Comparison of ENCODE assay signal across 23 cellular contexts in genomic region chr4:8275511-8275910, GRCh38. TPM values are rescaled to one million over a fixed set of nuclear protein-coding genes. Genes with fewer than 3 reads are reported as not detected.
DNase-seq lines count a peak whose midpoint lies in the region; ATAC-seq, FAIRE-seq and TF ChIP-seq lines count a peak whose summit lies in the region.
"Had no signal": no experiment of that assay in that cellular context is flagged by ENCODE, and none has a peak within 500 bp of the region (broad histone marks: within the 10 kb centered on the region; RNA-seq: fewer than 3 reads in every experiment).

No MANE protein-coding gene starts in this region.

- H2BK15ac ChIP-seq in IMR-90 (ENCODE audit: low read depth, low read length) (peak overlapping the region; percentile 65; the same call in 1 of the 3 replicates), H1 (ENCODE audit: low read length) (no peak overlapping the region)

- H3K9me3 Mint-ChIP-seq in mesothelial cell of epicardium, result no peaks in the 10 kb centered on the region
- H3K9me3 Mint-ChIP-seq: activated CD4-positive, alpha-beta T cell treated with anti-CD3 and anti-CD28 coated beads, Interleukin-2, amount 10 ng/mL, durations not matched to agents 7 days and 5 days; CD8-positive, alpha-beta T cell; endodermal cell; IgD-negative memory B cell; natural killer cell; stimulated activated naive B cell treated with anti-CD40 and anti-IgM and Interleukin-4, amounts not matched to agents 10 μg/mL and 1 μg/mL and 100 μg/mL, for 72 hours had no signal

- H3K4ac ChIP-seq in IMR-90 (ENCODE audit: low read depth, low read length) (peak overlapping the region; percentile 59), H1 (replicated peaks; ENCODE audit: insufficient read length, low read depth, low read length) (no peak overlapping the region)

- no peak overlapping the region; the same call in 1 of the 2 replicates for H3K18ac ChIP-seq in IMR-90 (ENCODE audit: low read depth, low read length)
- no peak overlapping the region for H3K18ac ChIP-seq in H1 (ENCODE audit: extremely low read depth, low read length)

- H4K91ac ChIP-seq in IMR-90 (ENCODE audit: insufficient read depth, low read depth, low read length) (peak overlapping the region; percentile 73), H1 (replicated peaks; ENCODE audit: insufficient read length, low read length) (no peak overlapping the region)

- H2BK5ac ChIP-seq in IMR-90 (ENCODE audit: low read depth, low read length, poor library complexity, severe bottlenecking) (no peak overlapping the region), H1 (ENCODE audit: low read depth, low read length) (peak overlapping the region; percentile 12; the same call in 1 of the 2 replicates)

- H3K9ac ChIP-seq in IMR-90 (ENCODE audit: low read depth, low read length) (no peak overlapping the region), H1 (replicated peaks in 1 of 4; ENCODE audit: extremely low read depth in 1 of 4, low read depth in 3 of 4, low read length in 3 of 4) (no peak overlapping the region), skeletal muscle tissue (ENCODE audit: low read depth in 1 of 3, low read length in 3 of 3) (peak overlapping the region in 1 of 3 donors; percentile 70)

- H3K9me1 ChIP-seq in IMR-90 (ENCODE audit: insufficient read depth, low read length), result peaks cover 9% of the 10 kb centered on the region

- H3K4me3 Mint-ChIP-seq in mesothelial cell of epicardium, result no peak overlapping the region
- H3K4me3 Mint-ChIP-seq: activated CD4-positive, alpha-beta T cell treated with anti-CD3 and anti-CD28 coated beads, Interleukin-2, amount 10 ng/mL, durations not matched to agents 7 days and 5 days; CD8-positive, alpha-beta T cell; endodermal cell; natural killer cell; stimulated activated naive B cell treated with anti-CD40 and anti-IgM and Interleukin-4, amounts not matched to agents 10 μg/mL and 1 μg/mL and 100 μg/mL, for 72 hours had no signal

- BruUV-seq in IMR-90 (replicated peaks; lab: Mats Ljungman, UMichigan), result no TSS peak

- H3K4me1 ChIP-seq in IMR-90 (ENCODE audit: control insufficient read depth, insufficient read depth, low read length), result peaks cover 41% of the 10 kb centered on the region
- H3K4me1 ChIP-seq in H1 (replicated peaks in 1 of 4; ENCODE audit: control insufficient read depth in 3 of 4, insufficient read depth in 4 of 4, low read length in 3 of 4), result no peaks in the 10 kb centered on the region; a peak in 1 of 7 replicates
- peaks cover 45 to 51% (median 49%) of the 10 kb centered on the region in 3 donors for H3K4me1 ChIP-seq in skeletal muscle tissue (ENCODE audit: control insufficient read depth in 3 of 3, insufficient read depth in 3 of 3, low read length in 3 of 3)
- peaks cover 25% of the 10 kb centered on the region for H3K4me1 ChIP-seq in testis

- H3K27ac Mint-ChIP-seq in mesothelial cell of epicardium, result peak overlapping the region; percentile 82
- H3K27ac Mint-ChIP-seq: activated CD4-positive, alpha-beta T cell treated with anti-CD3 and anti-CD28 coated beads, Interleukin-2, amount 10 ng/mL, durations not matched to agents 7 days and 5 days; CD8-positive, alpha-beta T cell; endodermal cell; natural killer cell; stimulated activated naive B cell treated with anti-CD40 and anti-IgM and Interleukin-4, amounts not matched to agents 10 μg/mL and 1 μg/mL and 100 μg/mL, for 72 hours had no signal

- H4K20me1 ChIP-seq in IMR-90 (ENCODE audit: insufficient read depth, low read length), result peaks cover 7% of the 10 kb centered on the region
- peaks cover 0 to 1% of the 10 kb centered on the region in 2 experiments for H4K20me1 ChIP-seq in H1 (replicated peaks in 1 of 2; ENCODE audit: control insufficient read depth in 1 of 2, insufficient read depth in 2 of 2, low read length in 2 of 2)

- no peak overlapping the region for H3K4me3 ChIP-seq in IMR-90 (ENCODE audit: insufficient read depth, low read depth, low read length)
- H3K4me3 ChIP-seq in H1 (ENCODE audit: extremely low read depth in 1 of 4, insufficient read depth in 2 of 4, low read depth in 3 of 4, low read length in 4 of 4), result no peak overlapping the region
- peak overlapping the region in 2 of 3 donors; percentile 30 to 52 for H3K4me3 ChIP-seq in skeletal muscle tissue (ENCODE audit: low read length in 3 of 3)
- H3K4me3 ChIP-seq in testis, result no peak overlapping the region
- H3K4me3 ChIP-seq: prostate gland, thoracic aorta had no signal

- TF ChIP-seq POLR2A in IMR-90 (IDR thresholded peaks at IDR 0.05; ENCODE audit: low read depth, low read length) (no peak), H1 (IDR thresholded peaks at IDR 0.05; ENCODE audit: control extremely low read depth in 1 of 2, low read depth in 2 of 2, low read length in 2 of 2) (no peak), testis (IDR thresholded peaks at IDR 0.05) (no peak)

- intact Hi-C loops in IMR-90 (cut with micrococcal nuclease), result loop anchor here (1.0 to 5.0 kb wide), 2 partner anchors 77 to 128 kb away; no protein-coding TSS in a partner anchor
- intact Hi-C loops in testis (cut with DNase I; ENCODE audit: low total_unique reads), result no loop called here

- peaks cover 45% of the 10 kb centered on the region for H3K4me1 Mint-ChIP-seq in mesothelial cell of epicardium
- H3K4me1 Mint-ChIP-seq: activated CD4-positive, alpha-beta T cell treated with anti-CD3 and anti-CD28 coated beads, Interleukin-2, amount 10 ng/mL, durations not matched to agents 7 days and 5 days; endodermal cell; IgD-negative memory B cell had no signal

- H2AFZ ChIP-seq in IMR-90 (replicated peaks; ENCODE audit: low read length, poor library complexity) (peak overlapping the region; percentile 47), H1 (ENCODE audit: low read length) (no peak overlapping the region)

- peak overlapping the region; percentile 90 for H2AK9ac ChIP-seq in IMR-90 (replicated peaks; ENCODE audit: low read depth, low read length, poor library complexity)

- H3K27me3 ChIP-seq in IMR-90 (ENCODE audit: control insufficient read depth, insufficient read depth, low read length) (peaks cover 4% of the 10 kb centered on the region), H1 (replicated peaks in 1 of 4; ENCODE audit: control insufficient read depth in 3 of 4, extremely low read depth in 1 of 4, insufficient read depth in 3 of 4, low read length in 3 of 4) (peaks cover 5 to 13% (median 10%) of the 10 kb centered on the region in 4 experiments; a peak in 6 of 7 replicates), skeletal muscle tissue (ENCODE audit: control insufficient read depth in 3 of 3, insufficient read depth in 3 of 3, low read length in 3 of 3) (peaks cover 0 to 5% (median 0%) of the 10 kb centered on the region in 3 donors), testis (no peaks in the 10 kb centered on the region)

- TF ChIP-seq RAD21 in IMR-90 (IDR thresholded peaks at IDR 0.05; ENCODE audit: low read length) (no peak), H1 (IDR thresholded peaks at IDR 0.05 in 1 of 2, conservative IDR thresholded peaks at IDR 0.05 in 1 of 2; ENCODE audit: low read depth in 2 of 2, low read length in 2 of 2) (no peak)

- DNase-seq in IMR-90 (no peak), H1 (ENCODE audit: low read depth in 1 of 2, low spot score in 2 of 2) (no peak), mesothelial cell of epicardium (ENCODE audit: low spot score in 2 of 2, unreplicated experiment in 2 of 2) (no peak), GM19240 (ENCODE audit: insufficient read length, low spot score) (no peak), testis (no peak), NCI-H510A (lab: John Stamatoyannopoulos, UW) (no peak)
- DNase-seq: activated CD4-positive, alpha-beta T cell treated with anti-CD3 and anti-CD28 coated beads, Interleukin-2, amount 10 ng/mL, durations not matched to agents 7 days and 5 days; activated naive CD4-positive, alpha-beta T cell treated with anti-CD3 and anti-CD28 coated beads, Interleukin-2, amount 50 U/mL, for 16 hours; CD8-positive, alpha-beta T cell; GDM1; natural killer cell; NCI-H2029; NCI-H226; NCI-H774; OCI-M1; stimulated activated CD4-positive, alpha-beta T cell treated with anti-CD3 and anti-CD28 coated beads, Interleukin-2, amount 100 ng/mL, for 48 hours; stimulated activated naive B cell treated with anti-CD40 and anti-IgM and Interleukin-4, amounts not matched to agents 10 μg/mL and 1 μg/mL and 100 μg/mL, for 72 hours; T-helper 9 cell had no signal

- H3K27ac ChIP-seq in IMR-90 (ENCODE audit: insufficient read depth, low read length) (peak overlapping the region; percentile 36; the same call in 1 of the 2 replicates), H1 (ENCODE audit: low read depth, low read length) (no peak overlapping the region), skeletal muscle tissue (ENCODE audit: low read depth, low read length) (no peak overlapping the region), testis (no peak overlapping the region)

- no peak for ATAC-seq in IMR-90 (ENCODE audit: low read depth)
- ATAC-seq: CD8-positive, alpha-beta T cell; natural killer cell; stimulated activated naive B cell treated with anti-CD40 and anti-IgM and Interleukin-4, amounts not matched to agents 10 μg/mL and 1 μg/mL and 100 μg/mL, for 72 hours had no signal

- H3K79me1 ChIP-seq in IMR-90 (ENCODE audit: low read depth in 1 of 2, low read length in 2 of 2) (peaks cover 4 to 42% of the 10 kb centered on the region in 2 experiments; a peak in 3 of 4 replicates), H1 (ENCODE audit: low read depth, low read length) (no peaks in the 10 kb centered on the region)

- H2BK20ac ChIP-seq in IMR-90 (ENCODE audit: low read depth, low read length) (peak overlapping the region; percentile 60; the same call in 1 of the 2 replicates), H1 (ENCODE audit: low read length) (no peak overlapping the region)

- H2BK120ac ChIP-seq in IMR-90 (ENCODE audit: low read depth, low read length) (peak overlapping the region; percentile 74), H1 (replicated peaks; ENCODE audit: low read depth, low read length) (no peak overlapping the region)

- CTCF ChIA-PET in IMR-90 (lab: Yijun Ruan, JAX) (interaction anchor here (0.6 to 2.6 kb wide), 10 partner anchors 9 to 128 kb away, joined by 3 to 10 read pairs (median 4); no protein-coding TSS in a partner anchor), H1 (lab: Charles Lee; ENCODE audit: partially characterized antibody) (interaction anchor here (0.7 to 4.3 kb wide), 8 partner anchors 9 to 228 kb away, joined by 3 to 25 read pairs (median 4); no protein-coding TSS in a partner anchor)

- H4K8ac ChIP-seq in IMR-90 (ENCODE audit: low read depth in 2 of 2, low read length in 2 of 2) (0 out of 4 replicates have a peak overlapping the region, but pooled peaks of 1 of the 2 experiments have one; percentile 62), H1 (ENCODE audit: extremely low read depth, insufficient read depth, low read length) (no peak overlapping the region)

- H3K27me3 Mint-ChIP-seq in mesothelial cell of epicardium (ENCODE audit: low read depth), result peaks cover 14% of the 10 kb centered on the region

- no peak overlapping the region for H3K4me2 ChIP-seq in IMR-90 (ENCODE audit: low read depth, low read length)
- no peak overlapping the region for H3K4me2 ChIP-seq in H1 (ENCODE audit: insufficient read depth in 1 of 2, low read depth in 2 of 2, low read length in 2 of 2)

- H3K79me2 ChIP-seq in H1 (ENCODE audit: control insufficient read depth in 1 of 2, insufficient read depth in 2 of 2, low read length in 2 of 2), result no peaks in the 10 kb centered on the region

- dilution Hi-C loops in IMR-90 (cut with HindIII; ENCODE audit: low sequenced_read_pairs, unreplicated experiment), result no loop called here

- H3K14ac ChIP-seq in IMR-90 (replicated peaks; ENCODE audit: low read depth, low read length) (peak overlapping the region; percentile 62), H1 (ENCODE audit: insufficient read length) (no peak overlapping the region)

- no peaks in the 10 kb centered on the region for H3K9me3 ChIP-seq in IMR-90 (ENCODE audit: control insufficient read depth, insufficient read depth, low read length)
- H3K9me3 ChIP-seq in H1 (ENCODE audit: insufficient read depth in 2 of 2, low read depth in 1 of 2, low read length in 1 of 2), result no peaks in the 10 kb centered on the region
- no peaks in the 10 kb centered on the region for H3K9me3 ChIP-seq in skeletal muscle tissue (ENCODE audit: control insufficient read depth in 3 of 3, low read length in 3 of 3)
- no peaks in the 10 kb centered on the region for H3K9me3 ChIP-seq in testis
- H3K9me3 ChIP-seq: prostate gland, thoracic aorta had no signal

- H4K5ac ChIP-seq in IMR-90 (ENCODE audit: low read depth, low read length), result no peak overlapping the region
- no peak overlapping the region for H4K5ac ChIP-seq in H1 (ENCODE audit: insufficient read length, low read depth, low read length)

- no peaks in the 10 kb centered on the region for H3K23me2 ChIP-seq in H1 (ENCODE audit: low read depth, low read length)

- TF ChIP-seq CTCF in IMR-90 (conservative IDR thresholded peaks at IDR 0.05; ENCODE audit: low read depth, low read length) (no peak), H1 (IDR thresholded peaks at IDR 0.05; ENCODE audit: control extremely low read depth in 1 of 3, insufficient read depth in 1 of 3, low read depth in 1 of 3, low read length in 3 of 3) (no peak), mesothelial cell of epicardium (IDR thresholded peaks at IDR 0.05; ENCODE audit: unreplicated experiment) (no peak), testis (IDR thresholded peaks at IDR 0.05) (no peak)

- no peaks in the 10 kb centered on the region for H3K36me3 Mint-ChIP-seq in mesothelial cell of epicardium
- H3K36me3 Mint-ChIP-seq: CD8-positive, alpha-beta T cell; IgD-negative memory B cell; natural killer cell; stimulated activated naive B cell treated with anti-CD40 and anti-IgM and Interleukin-4, amounts not matched to agents 10 μg/mL and 1 μg/mL and 100 μg/mL, for 72 hours had no signal

- no peak overlapping the region for H3K56ac ChIP-seq in IMR-90 (ENCODE audit: extremely low read depth, insufficient read depth, low read length)
- H3K56ac ChIP-seq in H1 (replicated peaks; ENCODE audit: insufficient read length, low read depth, low read length), result no peak overlapping the region

- FAIRE-seq in H1 (lab: Jason Lieb, UNC), result no peak

- H3K36me3 ChIP-seq in IMR-90 (ENCODE audit: control insufficient read depth, insufficient read depth, low read length), result no peaks in the 10 kb centered on the region
- no peaks in the 10 kb centered on the region for H3K36me3 ChIP-seq in H1 (ENCODE audit: control insufficient read depth in 2 of 4, insufficient read depth in 4 of 4, low read length in 3 of 4)
- no peaks in the 10 kb centered on the region for H3K36me3 ChIP-seq in skeletal muscle tissue (ENCODE audit: control insufficient read depth in 3 of 3, insufficient read depth in 3 of 3, low read length in 3 of 3)
- H3K36me3 ChIP-seq in testis (ENCODE audit: low read depth, missing control alignments), result no peaks in the 10 kb centered on the region
- H3K36me3 ChIP-seq: prostate gland, thoracic aorta had no signal

- H2BK12ac ChIP-seq in H1 (ENCODE audit: low read depth, low read length), result no peak overlapping the region

- POLR2A ChIA-PET in IMR-90 (lab: Charles Lee; ENCODE audit: unreplicated experiment), result no interaction called here
- POLR2A ChIA-PET in H1 (lab: Charles Lee; ENCODE audit: partially characterized antibody), result no interaction called here

- in situ Hi-C loops in IMR-90 (cut with MboI; ENCODE audit: low sequenced_read_pairs), result no loop called here

- no peak for TF ChIP-seq EP300 in H1 (IDR thresholded peaks at IDR 0.05; ENCODE audit: borderline replicate concordance in 1 of 2, low read depth in 2 of 2, low read length in 2 of 2)

- H2AK5ac ChIP-seq in IMR-90 (ENCODE audit: low read depth, low read length) (peak overlapping the region; percentile 92), H1 (ENCODE audit: low read depth, low read length) (no peak overlapping the region)

- H3K23ac ChIP-seq in IMR-90 (ENCODE audit: low read depth, low read length), result no peak overlapping the region
- no peak overlapping the region for H3K23ac ChIP-seq in H1 (ENCODE audit: insufficient read length)

- no CpG with 5 or more reads among the region's 4 CpGs for WGBS in IMR-90 (ENCODE audit: extremely low coverage in 2 of 2, insufficient read length in 1 of 2), 2 experiments
- 88% methylated on average over 3 of the region's 4 CpGs; no CpG with 5 or more reads in 1 of the 2 experiments for WGBS in H1 (ENCODE audit: extremely low coverage in 1 of 2, insufficient coverage in 1 of 2, insufficient read length in 1 of 2, insufficient replicate concordance in 2 of 2, low coverage in 1 of 2, low lambda C conversion rate in 2 of 2, missing lambda C conversion rate in 1 of 2), 2 experiments
- 80 to 87% methylated on average over 4 of the region's 4 CpGs for WGBS in testis, 2 donors

RNA-seq across cellular contexts. Expression of gene HTRA3, which starts 6.0 kb away (rescaled TPM):
- total RNA-seq in IMR-90 (2012; rRNA removed) (1.1 and 1.3 TPM in 2 replicates), mesothelial cell of epicardium (25.6 to 27.9 TPM (median 26.2 TPM) in 3 replicates), skeletal muscle tissue (20.9 TPM), testis (10 to 100 TPM in 1 of 2 donors, 1 to 10 TPM in 1; 6.1 to 12.2 TPM)
- polyA plus RNA-seq in IMR-90 (2012; rRNA removed) (8.9 and 9.5 TPM in 2 replicates), H1 (2011; rRNA removed) (4.5 and 5.8 TPM in 2 replicates), testis (ENCODE audit: insufficient read depth, low read depth, low replicate concordance) (17.3 TPM)
- polyA plus RNA-seq in IMR-90 (2012; cell fraction: cytosol; rRNA removed), result 5.3 and 12.8 TPM in 2 replicates
- polyA plus RNA-seq in IMR-90 (2012; cell fraction: nucleus; rRNA removed; ENCODE audit: low replicate concordance), result 3.7 and 5.2 TPM in 2 replicates
- 2.9 and 3.2 TPM in 2 replicates for total RNA-seq in H1 (2021; fragmentation: NEBNext Ultra II Directional; extraction: Animal tissue kit (Norgen Biotek cat#: 25700))
- polyA plus RNA-seq in H1 (2011; cell fraction: cytosol; rRNA removed), result 3.3 TPM
- 3.1 TPM for polyA plus RNA-seq in H1 (2011; cell fraction: nucleus; rRNA removed)
- 2.8 to 5.6 TPM (median 4.0 TPM) in 4 replicates for polyA plus RNA-seq in H1 (2012, experiment 1 of 2)
- polyA plus RNA-seq in H1 (2012, experiment 2 of 2), result 3.3 TPM
- polyA plus RNA-seq in H1 (2013, experiment 1 of 2), result 3.4 TPM
- 3.3 TPM for polyA plus RNA-seq in H1 (2013, experiment 2 of 2)
- polyA minus RNA-seq in H1 (2011; rRNA and poly(A)+ RNA removed), result 1.1 and 1.2 TPM in 2 replicates
- polyA minus RNA-seq in H1 (2011; cell fraction: cytosol; rRNA and poly(A)+ RNA removed), result 1.2 TPM
- 1.3 TPM for polyA minus RNA-seq in H1 (2011; cell fraction: nucleus; rRNA and poly(A)+ RNA removed)
- total RNA-seq: activated CD4-positive, alpha-beta T cell treated with anti-CD3 and anti-CD28 coated beads, Interleukin-2, amount 10 ng/mL, durations not matched to agents 7 days and 5 days; CD8-positive, alpha-beta T cell; natural killer cell had no signal
- polyA plus RNA-seq: IgD-negative memory B cell had no signal

Comparison
In these comparisons a context has a peak if more than half of its experiments do, and no peak if none do; other contexts are left out.
1. H3K4me3 ChIP-seq: peak in skeletal muscle tissue (2 of 3); none in IMR-90 (single experiment), H1 (0 of 4) and testis (0 of 2).